Comparison of ENCODE assay signal across 3 cellular contexts in genomic region chr13:40648841-40649240, GRCh38.
TF ChIP-seq lines count a peak whose summit lies in the region.

No MANE protein-coding gene starts in this region.

TF ChIP-seq in SK-N-SH treated with all-trans-retinoic acid at 6 μM for 48 hours, 23 proteins besides CTCF, POLR2A, EP300 and RAD21:
- TF ChIP-seq TSHZ2 (CRISPR knock-in tag; IDR thresholded peaks at IDR 0.05) (no peak), PPARA (CRISPR knock-in tag; IDR thresholded peaks at IDR 0.05; ENCODE audit: borderline replicate concordance) (no peak), ZNF70 (CRISPR knock-in tag; IDR thresholded peaks at IDR 0.05) (no peak), SNAI2 (CRISPR knock-in tag; IDR thresholded peaks at IDR 0.05) (no peak), RARB (CRISPR knock-in tag; IDR thresholded peaks at IDR 0.05) (no peak)

TF ChIP-seq in SK-N-SH, 30 proteins besides CTCF, POLR2A, EP300 and RAD21:
- no peak for TF ChIP-seq TCF12 (IDR thresholded peaks at IDR 0.05)
- no peak for TF ChIP-seq IRF3 (IDR thresholded peaks at IDR 0.05; ENCODE audit: low read depth, low read length)
- TF ChIP-seq PBX3 (IDR thresholded peaks at IDR 0.05), result no peak
- no peak for TF ChIP-seq NRF1 (IDR thresholded peaks at IDR 0.05; ENCODE audit: low read depth, low read length)
- TF ChIP-seq FOXM1 (IDR thresholded peaks at IDR 0.05; ENCODE audit: low read depth), result no peak
- TF ChIP-seq CHD2 (IDR thresholded peaks at IDR 0.05; ENCODE audit: low read length, partially characterized antibody), result no peak
- TF ChIP-seq FOSL2 (IDR thresholded peaks at IDR 0.05; ENCODE audit: borderline replicate concordance, low read depth), result no peak

TF ChIP-seq in H1, 55 proteins besides CTCF, POLR2A, EP300 and RAD21:
- TF ChIP-seq SIX5 (IDR thresholded peaks at IDR 0.05; ENCODE audit: low read depth, low read length), result no peak
- TF ChIP-seq NANOG (IDR thresholded peaks at IDR 0.05; ENCODE audit: insufficient read depth, low read depth, low read length, poor library complexity, severe bottlenecking), result no peak
- no peak for TF ChIP-seq CREB1 (IDR thresholded peaks at IDR 0.05)
- no peak for TF ChIP-seq SP1 (IDR thresholded peaks at IDR 0.05; ENCODE audit: low read depth, low read length)
- TF ChIP-seq SRF (IDR thresholded peaks at IDR 0.05; ENCODE audit: low read depth, low read length), result no peak
- no peak for TF ChIP-seq YY1 (IDR thresholded peaks at IDR 0.05; ENCODE audit: low read depth, low read length)
- no peak for TF ChIP-seq MAX (IDR thresholded peaks at IDR 0.05)
- TF ChIP-seq TEAD4 (IDR thresholded peaks at IDR 0.05; ENCODE audit: low read depth, low read length), result no peak
- no peak for TF ChIP-seq POU5F1 (IDR thresholded peaks at IDR 0.05; ENCODE audit: low read depth, low read length)
